17 cellular contexts compared by ENCODE assay signal in genomic region chr6:5511924-5512323, GRCh38.
DNase-seq lines count a peak whose midpoint lies in the region; ATAC-seq, FAIRE-seq and TF ChIP-seq lines count a peak whose summit lies in the region.
"Had no signal": no experiment of that assay in that cellular context is flagged by ENCODE, and none has a peak within 500 bp of the region (broad histone marks: within the 10 kb centered on the region; RNA-seq: fewer than 3 reads in every experiment).

No MANE protein-coding gene starts in this region.

- H3K9ac ChIP-seq in IMR-90 (ENCODE audit: low read depth, low read length) (no peak overlapping the region), astrocyte (ENCODE audit: low read length) (no peak overlapping the region)

- CTCF ChIA-PET in IMR-90 (lab: Yijun Ruan, JAX): no interaction called here

- H3K4me1 ChIP-seq in IMR-90 (ENCODE audit: control insufficient read depth, insufficient read depth, low read length): peaks cover 2% of the 10 kb centered on the region
- no peaks in the 10 kb centered on the region for H3K4me1 ChIP-seq in astrocyte (ENCODE audit: insufficient read depth, low read length)
- H3K4me1 ChIP-seq in left lung: no peaks in the 10 kb centered on the region
- H3K4me1 ChIP-seq: prostate gland had no signal

- no peaks in the 10 kb centered on the region for H3K36me3 ChIP-seq in IMR-90 (ENCODE audit: control insufficient read depth, insufficient read depth, low read length)
- no peaks in the 10 kb centered on the region for H3K36me3 ChIP-seq in astrocyte (ENCODE audit: insufficient read depth, low read length)
- H3K36me3 ChIP-seq in left lung: no peaks in the 10 kb centered on the region
- H3K36me3 ChIP-seq: prostate gland, thyroid gland had no signal

- no peak overlapping the region for H4K5ac ChIP-seq in IMR-90 (ENCODE audit: low read depth, low read length)

- no peak overlapping the region for H4K91ac ChIP-seq in IMR-90 (ENCODE audit: insufficient read depth, low read depth, low read length)

- H3K4me1 Mint-ChIP-seq in astrocyte (ENCODE audit: low read depth, unreplicated experiment): peaks cover 11% of the 10 kb centered on the region
- H3K4me1 Mint-ChIP-seq in activated T-helper 1 cell treated with anti-CD3 and anti-CD28 coated beads, Interleukin-12 subunit alpha, Interleukin-12 subunit beta, Interleukin-2, Interleukin-4 antibody, amounts not matched to agents 30 ng/mL and 10 ng/mL and 1 ng/mL, durations not matched to agents 14 hours and 24 hours and 36 hours (ENCODE audit: low read depth): peaks cover 17% of the 10 kb centered on the region

- no peak overlapping the region for H3K14ac ChIP-seq in IMR-90 (replicated peaks; ENCODE audit: low read depth, low read length)

- no peak overlapping the region for H3K4ac ChIP-seq in IMR-90 (ENCODE audit: low read depth, low read length)

- no peaks in the 10 kb centered on the region for H3K27me3 Mint-ChIP-seq in astrocyte (ENCODE audit: low read depth, unreplicated experiment)
- H3K27me3 Mint-ChIP-seq in activated T-helper 1 cell treated with anti-CD3 and anti-CD28 coated beads, Interleukin-12 subunit alpha, Interleukin-12 subunit beta, Interleukin-2, Interleukin-4 antibody, amounts not matched to agents 30 ng/mL and 10 ng/mL and 1 ng/mL, durations not matched to agents 14 hours and 24 hours and 36 hours (ENCODE audit: insufficient read depth): no peaks in the 10 kb centered on the region

- intact Hi-C loops in IMR-90 (cut with micrococcal nuclease) (no loop called here), left lung (cut with DNase I) (no loop called here)
- intact Hi-C loops in activated T-helper 1 cell treated with anti-CD3 and anti-CD28 coated beads, Interleukin-12 subunit alpha, Interleukin-12 subunit beta, Interleukin-2, Interleukin-4 antibody, amounts not matched to agents 30 ng/mL and 10 ng/mL and 1 ng/mL, durations not matched to agents 14 hours and 24 hours and 36 hours (cut with micrococcal nuclease): loop anchor here (10.0 kb wide), 1 partner anchor 113 kb away; no protein-coding TSS in a partner anchor

- dilution Hi-C loops in IMR-90 (cut with HindIII; ENCODE audit: low sequenced_read_pairs, unreplicated experiment): no loop called here

- H2BK120ac ChIP-seq in IMR-90 (ENCODE audit: low read depth, low read length): no peak overlapping the region

- no peak for TF ChIP-seq CTCF in AG10803 (conservative IDR thresholded peaks at IDR 0.05; ENCODE audit: low read length)
- no peak for TF ChIP-seq CTCF in IMR-90 (conservative IDR thresholded peaks at IDR 0.05; ENCODE audit: low read depth, low read length)
- TF ChIP-seq CTCF in astrocyte (IDR thresholded peaks at IDR 0.05; ENCODE audit: insufficient read depth, low read depth, low read length): no peak
- TF ChIP-seq CTCF in left lung (IDR thresholded peaks at IDR 0.05): no peak

- POLR2A ChIA-PET in IMR-90 (lab: Charles Lee; ENCODE audit: unreplicated experiment): no interaction called here

- no peak overlapping the region for H2AK5ac ChIP-seq in IMR-90 (ENCODE audit: low read depth, low read length)

- TF ChIP-seq RAD21 in IMR-90 (IDR thresholded peaks at IDR 0.05; ENCODE audit: low read length): no peak

- FAIRE-seq in astrocyte (lab: Jason Lieb, UNC): no peak

- no peaks in the 10 kb centered on the region for H3K9me3 ChIP-seq in IMR-90 (ENCODE audit: control insufficient read depth, insufficient read depth, low read length)
- no peaks in the 10 kb centered on the region for H3K9me3 ChIP-seq in astrocyte (ENCODE audit: insufficient read depth, low read depth, low read length)
- no peaks in the 10 kb centered on the region for H3K9me3 ChIP-seq in left lung
- H3K9me3 ChIP-seq: prostate gland, thyroid gland had no signal

- in situ Hi-C loops in IMR-90 (cut with MboI; ENCODE audit: low sequenced_read_pairs): no loop called here

- 40% methylated on average over 1 of the region's 3 CpGs; no CpG with 5 or more reads in 1 of the 2 experiments for WGBS in IMR-90 (ENCODE audit: extremely low coverage in 2 of 2, insufficient read length in 1 of 2), 2 experiments

- H3K56ac ChIP-seq in IMR-90 (ENCODE audit: extremely low read depth, insufficient read depth, low read length): no peak overlapping the region

- no peak overlapping the region for H2BK15ac ChIP-seq in IMR-90 (ENCODE audit: low read depth, low read length)

- no peak for TF ChIP-seq POLR2A in IMR-90 (IDR thresholded peaks at IDR 0.05; ENCODE audit: low read depth, low read length)

- H2AK9ac ChIP-seq in IMR-90 (replicated peaks; ENCODE audit: low read depth, low read length, poor library complexity): no peak overlapping the region

- no peak overlapping the region for H3K23ac ChIP-seq in IMR-90 (ENCODE audit: low read depth, low read length)

- H3K4me3 ChIP-seq in AG10803 (ENCODE audit: low read length): no peak overlapping the region
- no peak overlapping the region for H3K4me3 ChIP-seq in IMR-90 (ENCODE audit: insufficient read depth, low read depth, low read length)
- no peak overlapping the region for H3K4me3 ChIP-seq in astrocyte (ENCODE audit: insufficient read depth, low read depth, low read length)
- no peak overlapping the region for H3K4me3 ChIP-seq in left lung
- H3K4me3 ChIP-seq: prostate gland, thyroid gland had no signal

- no peak overlapping the region for H3K4me3 Mint-ChIP-seq in astrocyte (ENCODE audit: unreplicated experiment)
- no peak overlapping the region for H3K4me3 Mint-ChIP-seq in activated T-helper 1 cell treated with anti-CD3 and anti-CD28 coated beads, Interleukin-12 subunit alpha, Interleukin-12 subunit beta, Interleukin-2, Interleukin-4 antibody, amounts not matched to agents 30 ng/mL and 10 ng/mL and 1 ng/mL, durations not matched to agents 14 hours and 24 hours and 36 hours
- H3K4me3 Mint-ChIP-seq: CD14-positive monocyte had no signal

- no peaks in the 10 kb centered on the region for H3K79me1 ChIP-seq in IMR-90 (ENCODE audit: low read depth in 1 of 2, low read length in 2 of 2)

- no peaks in the 10 kb centered on the region for H3K79me2 ChIP-seq in astrocyte (ENCODE audit: insufficient read depth, low read length)

- H3K4me2 ChIP-seq in IMR-90 (ENCODE audit: low read depth, low read length): peak overlapping the region; percentile 52; the same call in 1 of the 2 replicates
- peak overlapping the region; percentile 46 for H3K4me2 ChIP-seq in astrocyte (ENCODE audit: low read length)

- no peak overlapping the region for H2BK5ac ChIP-seq in IMR-90 (ENCODE audit: low read depth, low read length, poor library complexity, severe bottlenecking)

- H4K8ac ChIP-seq in IMR-90 (ENCODE audit: low read depth in 2 of 2, low read length in 2 of 2): no peak overlapping the region

- peaks cover 2% of the 10 kb centered on the region; the same call in 1 of the 2 replicates for H3K9me1 ChIP-seq in IMR-90 (ENCODE audit: insufficient read depth, low read length)

- no peaks in the 10 kb centered on the region for H4K20me1 ChIP-seq in IMR-90 (ENCODE audit: insufficient read depth, low read length)
- no peaks in the 10 kb centered on the region for H4K20me1 ChIP-seq in astrocyte (ENCODE audit: insufficient read depth, low read length)

- no peaks in the 10 kb centered on the region for H3K27me3 ChIP-seq in IMR-90 (ENCODE audit: control insufficient read depth, insufficient read depth, low read length)
- no peaks in the 10 kb centered on the region for H3K27me3 ChIP-seq in astrocyte (ENCODE audit: insufficient read depth, low read length)
- no peaks in the 10 kb centered on the region for H3K27me3 ChIP-seq in left lung
- H3K27me3 ChIP-seq: thyroid gland had no signal

- no peak overlapping the region for H2AFZ ChIP-seq in IMR-90 (replicated peaks; ENCODE audit: low read length, poor library complexity)
- no peak overlapping the region for H2AFZ ChIP-seq in astrocyte (ENCODE audit: low read depth, low read length)

- DNase-seq in AG10803 (ENCODE audit: low read depth) (peak; percentile 78), IMR-90 (peak; percentile 88), astrocyte (ENCODE audit: low read depth) (peak; percentile 94), left lung (no peak), NCI-H2171 treated with DMSO at 0.1 percent for 48 hours (lab: John Stamatoyannopoulos, UW) (no peak)
- DNase-seq in activated T-helper 1 cell treated with anti-CD3 and anti-CD28 coated beads, Interleukin-12 subunit alpha, Interleukin-12 subunit beta, Interleukin-2, Interleukin-4 antibody, amounts not matched to agents 30 ng/mL and 10 ng/mL and 1 ng/mL, durations not matched to agents 14 hours and 24 hours and 36 hours (ENCODE audit: low spot score): no peak
- DNase-seq: aorta; DND-41; effector memory CD4-positive, alpha-beta T cell; KG1; NCI-H1694; NCI-H748 treated with DMSO at 0.1 percent for 48 hours; thyroid gland had no signal

- BruUV-seq in IMR-90 (replicated peaks; lab: Mats Ljungman, UMichigan): no TSS peak

- H3K27ac ChIP-seq in IMR-90 (ENCODE audit: insufficient read depth, low read length) (no peak overlapping the region), astrocyte (ENCODE audit: low read depth, low read length) (no peak overlapping the region), left lung (no peak overlapping the region)
- H3K27ac ChIP-seq: prostate gland, thyroid gland had no signal

- H3K27ac Mint-ChIP-seq in astrocyte (ENCODE audit: unreplicated experiment): no peak overlapping the region
- H3K27ac Mint-ChIP-seq in activated T-helper 1 cell treated with anti-CD3 and anti-CD28 coated beads, Interleukin-12 subunit alpha, Interleukin-12 subunit beta, Interleukin-2, Interleukin-4 antibody, amounts not matched to agents 30 ng/mL and 10 ng/mL and 1 ng/mL, durations not matched to agents 14 hours and 24 hours and 36 hours: no peak overlapping the region
- H3K27ac Mint-ChIP-seq: CD14-positive monocyte had no signal

- ATAC-seq in IMR-90 (ENCODE audit: low read depth): peak; percentile 89
- ATAC-seq in left lung: peak; percentile 31
- ATAC-seq in GM21367 (IDR thresholded peaks at IDR 0.05; ENCODE audit: unreplicated experiment): no peak
- no peak for ATAC-seq in HG03039 (IDR thresholded peaks at IDR 0.05; ENCODE audit: unreplicated experiment)

- no peaks in the 10 kb centered on the region for H3K9me3 Mint-ChIP-seq in astrocyte (ENCODE audit: unreplicated experiment)
- no peaks in the 10 kb centered on the region for H3K9me3 Mint-ChIP-seq in activated T-helper 1 cell treated with anti-CD3 and anti-CD28 coated beads, Interleukin-12 subunit alpha, Interleukin-12 subunit beta, Interleukin-2, Interleukin-4 antibody, amounts not matched to agents 30 ng/mL and 10 ng/mL and 1 ng/mL, durations not matched to agents 14 hours and 24 hours and 36 hours

- H3K18ac ChIP-seq in IMR-90 (ENCODE audit: low read depth, low read length): no peak overlapping the region

- H2BK20ac ChIP-seq in IMR-90 (ENCODE audit: low read depth, low read length): no peak overlapping the region

- H3K36me3 Mint-ChIP-seq in astrocyte (ENCODE audit: low read depth, unreplicated experiment): no peaks in the 10 kb centered on the region
- H3K36me3 Mint-ChIP-seq in activated T-helper 1 cell treated with anti-CD3 and anti-CD28 coated beads, Interleukin-12 subunit alpha, Interleukin-12 subunit beta, Interleukin-2, Interleukin-4 antibody, amounts not matched to agents 30 ng/mL and 10 ng/mL and 1 ng/mL, durations not matched to agents 14 hours and 24 hours and 36 hours (ENCODE audit: low read depth): no peaks in the 10 kb centered on the region
- H3K36me3 Mint-ChIP-seq: CD14-positive monocyte had no signal

TF ChIP-seq in IMR-90, 13 proteins besides CTCF, POLR2A, EP300 and RAD21 (continues in another document):
- TF ChIP-seq SMC3 (IDR thresholded peaks at IDR 0.05; ENCODE audit: low read depth, low read length) (no peak), FOS (IDR thresholded peaks at IDR 0.05; ENCODE audit: low read depth, low read length) (peak; percentile 13; the same call in 1 of the 2 replicates)

Comparison
In these comparisons a context has a peak if more than half of its experiments do, and no peak if none do; other contexts are left out.
1. DNase-seq: peak in AG10803 (single experiment), IMR-90 (single experiment) and astrocyte (single experiment); none in left lung (0 of 2), activated T-helper 1 cell treated with anti-CD3 and anti-CD28 coated beads, Interleukin-12 subunit alpha, Interleukin-12 subunit beta, Interleukin-2, Interleukin-4 antibody, amounts not matched to agents 30 ng/mL and 10 ng/mL and 1 ng/mL, durations not matched to agents 14 hours and 24 hours and 36 hours (single experiment) and NCI-H2171 treated with DMSO at 0.1 percent for 48 hours (single experiment).
2. ATAC-seq: peak in IMR-90 (single experiment) and left lung (single experiment); none in GM21367 (single experiment) and HG03039 (single experiment).